ENCODE assay signal across 13 cellular contexts in the genomic region with DNA sequence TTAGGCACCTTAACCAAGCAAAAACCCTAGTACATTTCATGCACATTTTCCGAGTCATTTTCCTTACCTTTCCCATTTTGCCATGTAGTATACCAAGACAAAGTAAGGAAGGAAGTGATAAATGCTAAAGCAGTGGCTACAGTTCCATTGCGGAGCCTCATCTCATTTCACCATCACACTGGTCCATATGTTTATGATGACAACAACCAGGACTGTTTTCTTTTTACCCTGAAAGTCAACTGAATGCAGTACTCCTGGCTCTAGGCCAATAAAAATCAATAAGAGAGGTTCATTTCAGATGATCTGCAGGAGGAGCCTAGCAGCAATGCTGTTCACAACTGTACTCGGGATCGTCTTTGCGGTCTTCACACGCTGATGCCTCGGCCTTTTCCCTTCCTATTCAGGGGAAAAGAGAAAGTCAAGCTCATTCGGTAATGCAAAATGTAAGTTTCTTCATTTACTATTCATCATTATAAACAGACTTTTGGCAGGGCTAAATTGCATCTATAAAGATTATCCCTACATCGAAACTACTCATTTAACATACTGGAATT. TPM values are rescaled to one million over a fixed set of nuclear protein-coding genes. Genes with fewer than 3 reads are reported as not detected.
DNase-seq lines count a peak whose midpoint lies in the region; ATAC-seq and TF ChIP-seq lines count a peak whose summit lies in the region.
"Had no signal": no experiment of that assay in that cellular context is flagged by ENCODE, and none has a peak within 500 bp of the region (broad histone marks: within the 10 kb centered on the region; RNA-seq: fewer than 3 reads in every experiment).

No MANE protein-coding gene starts in this region.

- no peaks in the 10 kb centered on the region for H3K36me3 ChIP-seq in body of pancreas (replicated peaks in 1 of 2; ENCODE audit: insufficient read depth in 1 of 2, low read depth in 2 of 2)
- H3K36me3 ChIP-seq in parathyroid adenoma (ENCODE audit: control insufficient read depth, insufficient read depth, low read length), result no peaks in the 10 kb centered on the region
- no peaks in the 10 kb centered on the region for H3K36me3 ChIP-seq in aorta (ENCODE audit: control insufficient read depth in 1 of 2, insufficient read depth in 2 of 2, low read length in 1 of 2)

- H3K36me3 Mint-ChIP-seq in activated CD8-positive, alpha-beta memory T cell treated with anti-CD3 and anti-CD28 coated beads, Interleukin-2, amount 10 ng/mL, durations not matched to agents 7 days and 5 days, result peaks cover 40% of the 10 kb centered on the region

- no peaks in the 10 kb centered on the region for H3K27me3 Mint-ChIP-seq in activated CD8-positive, alpha-beta memory T cell treated with anti-CD3 and anti-CD28 coated beads, Interleukin-2, amount 10 ng/mL, durations not matched to agents 7 days and 5 days

- peaks cover 63% of the 10 kb centered on the region for H3K4me1 Mint-ChIP-seq in activated CD8-positive, alpha-beta memory T cell treated with anti-CD3 and anti-CD28 coated beads, Interleukin-2, amount 10 ng/mL, durations not matched to agents 7 days and 5 days

- H3K9ac ChIP-seq in parathyroid adenoma, result no peak overlapping the region

- peak overlapping the region; percentile 79 for H3K27ac Mint-ChIP-seq in activated CD8-positive, alpha-beta memory T cell treated with anti-CD3 and anti-CD28 coated beads, Interleukin-2, amount 10 ng/mL, durations not matched to agents 7 days and 5 days

- TF ChIP-seq CTCF in body of pancreas (IDR thresholded peaks at IDR 0.05), result no peak
- TF ChIP-seq CTCF in parathyroid adenoma (IDR thresholded peaks at IDR 0.05), result no peak

- peak overlapping the region in 3 of 4 donors; percentile 0 to 93 (median 15) for H3K27ac ChIP-seq in body of pancreas
- H3K27ac ChIP-seq in parathyroid adenoma, result peak overlapping the region; percentile 30
- no peak overlapping the region for H3K27ac ChIP-seq in aorta (ENCODE audit: low read depth in 1 of 2, low read length in 2 of 2)
- H3K27ac ChIP-seq: epithelial cell of prostate had no signal

- TF ChIP-seq POLR2A in body of pancreas (IDR thresholded peaks at IDR 0.05), result no peak

- CTCF ChIA-PET in activated CD8-positive, alpha-beta memory T cell treated with anti-CD3 and anti-CD28 coated beads, Interleukin-2, amount 10 ng/mL, durations not matched to agents 7 days and 5 days (lab: Charles Lee), result interaction anchor here (0.7 to 1.3 kb wide), 6 partner anchors 8 to 111 kb away, joined by 3 to 5 read pairs (median 3); no protein-coding TSS in a partner anchor

- no peak for DNase-seq in activated CD8-positive, alpha-beta memory T cell treated with anti-CD3 and anti-CD28 coated beads, Interleukin-2, amount 10 ng/mL, durations not matched to agents 7 days and 5 days
- no peak for DNase-seq in activated CD8-positive, alpha-beta memory T cell treated with anti-CD3 and anti-CD28 coated beads, Interleukin-2, amount 50 U/mL, for 4 hours
- DNase-seq in NCI-H2029 treated with DMSO at 0.1 percent for 48 hours (lab: John Stamatoyannopoulos, UW) (peak; percentile 34), body of pancreas (no peak), NCI-H446 treated with DMSO at 0.1 percent for 48 hours (lab: John Stamatoyannopoulos, UW) (no peak), aorta (no peak)
- no peak for DNase-seq in stimulated activated CD4-positive, alpha-beta T cell treated with anti-CD3 and anti-CD28 coated beads, Interleukin-4, amount 100 ng/mL, for 4 hours
- DNase-seq: Karpas-422, NCI-H2081, T1000 had no signal

- ATAC-seq in activated CD8-positive, alpha-beta memory T cell treated with anti-CD3 and anti-CD28 coated beads, Interleukin-2, amount 10 ng/mL, durations not matched to agents 7 days and 5 days, result no peak
- ATAC-seq in body of pancreas, result no peak
- no peak for ATAC-seq in aorta (ENCODE audit: low FRiP score)

- no peaks in the 10 kb centered on the region for H3K9me3 Mint-ChIP-seq in activated CD8-positive, alpha-beta memory T cell treated with anti-CD3 and anti-CD28 coated beads, Interleukin-2, amount 10 ng/mL, durations not matched to agents 7 days and 5 days (ENCODE audit: low read depth)

- H3K27me3 ChIP-seq in body of pancreas, result no peaks in the 10 kb centered on the region
- H3K27me3 ChIP-seq in parathyroid adenoma (ENCODE audit: control insufficient read depth, insufficient read depth, low read length), result no peaks in the 10 kb centered on the region
- H3K27me3 ChIP-seq in aorta (ENCODE audit: control insufficient read depth in 1 of 2, insufficient read depth in 2 of 2, low read length in 1 of 2), result no peaks in the 10 kb centered on the region

- intact Hi-C loops in body of pancreas (cut with DNase I) (no loop called here), aorta (cut with DNase I) (no loop called here)

- WGBS in body of pancreas, 2 donors, result 49 to 58% methylated on average over 9 of the region's 9 CpGs
- WGBS in aorta, 2 donors, result 94 to 96% methylated on average over 9 of the region's 9 CpGs

- H3K4me3 Mint-ChIP-seq in activated CD8-positive, alpha-beta memory T cell treated with anti-CD3 and anti-CD28 coated beads, Interleukin-2, amount 10 ng/mL, durations not matched to agents 7 days and 5 days, result peak overlapping the region; percentile 71

- H3K4me1 ChIP-seq in body of pancreas, result peaks cover 60% of the 10 kb centered on the region
- H3K4me1 ChIP-seq in parathyroid adenoma, result peaks cover 29% of the 10 kb centered on the region
- no peaks in the 10 kb centered on the region for H3K4me1 ChIP-seq in aorta (ENCODE audit: control insufficient read depth in 1 of 2, insufficient read depth in 2 of 2, low read length in 2 of 2)

- peaks cover 33% of the 10 kb centered on the region for H3K79me2 ChIP-seq in parathyroid adenoma

- no peak overlapping the region for H3K4me3 ChIP-seq in body of pancreas
- no peak overlapping the region for H3K4me3 ChIP-seq in parathyroid adenoma (ENCODE audit: low read depth, low read length)
- H3K4me3 ChIP-seq in aorta (ENCODE audit: low read length in 2 of 2), result no peak overlapping the region
- H3K4me3 ChIP-seq: lung had no signal

- H2AFZ ChIP-seq in parathyroid adenoma, result no peak overlapping the region

- H3K4me2 ChIP-seq in parathyroid adenoma (ENCODE audit: low read length), result no peak overlapping the region

- no peaks in the 10 kb centered on the region for H3K9me3 ChIP-seq in body of pancreas
- H3K9me3 ChIP-seq in parathyroid adenoma (ENCODE audit: control insufficient read depth, low read length), result no peaks in the 10 kb centered on the region
- H3K9me3 ChIP-seq in aorta (ENCODE audit: control insufficient read depth, low read length), result no peaks in the 10 kb centered on the region

RNA-seq across cellular contexts. Expression of a gene that starts 4.7 kb away (rescaled TPM):
- total RNA-seq in activated CD8-positive, alpha-beta memory T cell treated with anti-CD3 and anti-CD28 coated beads, Interleukin-2, amount 10 ng/mL, durations not matched to agents 7 days and 5 days, result 10 to 100 TPM; 57.4 to 72.0 TPM
- total RNA-seq in body of pancreas (10 to 100 TPM; 40.5 to 72.4 TPM), aorta (10 to 100 TPM; 41.0 to 65.8 TPM)
- 10 to 100 TPM in 1 of 2 donors, 1 to 10 TPM in 1; 4.9 to 18.4 TPM for polyA plus RNA-seq in aorta

Comparison
In these comparisons a context has a peak if more than half of its experiments do, and no peak if none do; other contexts are left out.
1. H3K27ac ChIP-seq: peak in body of pancreas (3 of 4) and parathyroid adenoma (single experiment); none in aorta (0 of 2).